Comparison of ENCODE assay signal across 23 cellular contexts in the genomic region with DNA sequence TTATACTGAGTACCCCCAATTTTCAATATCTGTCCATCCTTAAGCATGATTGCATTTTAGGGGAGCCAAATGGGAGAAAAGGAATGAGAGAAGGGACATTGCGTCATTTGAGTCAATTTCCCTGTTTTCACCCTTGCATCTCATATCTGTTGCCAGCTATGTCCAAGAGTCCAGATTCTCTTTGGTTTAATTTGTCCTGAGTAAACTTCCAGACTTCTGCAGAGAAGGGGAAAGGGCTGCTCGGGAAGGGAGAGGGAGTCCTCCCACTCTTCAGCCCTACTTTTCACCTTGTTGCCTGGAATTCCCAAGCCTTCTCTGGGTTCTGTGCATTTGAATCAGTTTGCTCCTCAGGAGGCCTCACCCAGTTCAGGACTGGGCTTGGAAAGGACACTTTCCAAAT.
"Had no signal": no experiment of that assay in that cellular context is flagged by ENCODE, and none has a peak within 500 bp of the region (broad histone marks: within the 10 kb centered on the region; RNA-seq: fewer than 3 reads in every experiment).

No MANE protein-coding gene starts in this region.

- DNase-seq: effector memory CD8-positive, alpha-beta T cell; esophagus squamous epithelium; foreskin fibroblast; glutamatergic neuron; immature natural killer cell; kidney; left cardiac atrium; left ventricle myocardium superior; mucosa of descending colon; naive thymus-derived CD8-positive, alpha-beta T cell; posterior cingulate gyrus; right cardiac atrium; spleen; stimulated activated CD4-positive, alpha-beta T cell treated with anti-CD3 and anti-CD28 coated beads, Interleukin-15, amount 100 ng/mL, for 24 hours; stimulated activated CD4-positive, alpha-beta T cell treated with anti-CD3 and anti-CD28 coated beads, Interleukin-1b, Interleukin-23, amount 100 ng/mL, for 48 hours; stimulated activated CD4-positive, alpha-beta T cell treated with anti-CD3 and anti-CD28 coated beads, Interleukin-4, amount 100 ng/mL, for 24 hours; upper lobe of right lung had no signal

- ATAC-seq: effector memory CD8-positive, alpha-beta T cell; gastroesophageal sphincter; left cardiac atrium; left ventricle myocardium superior; mucosa of descending colon; naive thymus-derived CD8-positive, alpha-beta T cell; right cardiac atrium; stimulated activated memory B cell treated with anti-CD40 and anti-IgM and Interleukin-4, amounts not matched to agents 10 μg/mL and 1 μg/mL and 100 μg/mL, for 72 hours; upper lobe of right lung had no signal

- H3K9me3 ChIP-seq: esophagus squamous epithelium, mucosa of descending colon, upper lobe of right lung, vagina had no signal

- H3K27ac ChIP-seq: esophagus squamous epithelium, gastroesophageal sphincter, spleen, tibial nerve, upper lobe of right lung, vagina had no signal

- H3K36me3 Mint-ChIP-seq: immature natural killer cell had no signal

- H3K36me3 ChIP-seq: esophagus squamous epithelium, gastroesophageal sphincter, spleen, tibial nerve, upper lobe of right lung, vagina had no signal

- H3K4me1 Mint-ChIP-seq: stimulated activated memory B cell treated with anti-CD40 and anti-IgM and Interleukin-4, amounts not matched to agents 10 μg/mL and 1 μg/mL and 100 μg/mL, for 72 hours had no signal

- H3K27ac Mint-ChIP-seq: dendritic cell treated with granulocyte-macrophage colony-stimulating factor and Interleukin-4, amounts not matched to agents 40 ng/mL and 50 ng/mL, for 4 days; effector memory CD8-positive, alpha-beta T cell; immature natural killer cell; stimulated activated memory B cell treated with anti-CD40 and anti-IgM and Interleukin-4, amounts not matched to agents 10 μg/mL and 1 μg/mL and 100 μg/mL, for 72 hours; stimulated activated naive CD8-positive, alpha-beta T cell treated with anti-CD3 and anti-CD28 coated beads, Interleukin-15, Interleukin-2, amounts not matched to agents 100 ng/mL and 50 ng/mL, for 24 hours had no signal

- H3K4me3 Mint-ChIP-seq: dendritic cell treated with granulocyte-macrophage colony-stimulating factor and Interleukin-4, amounts not matched to agents 40 ng/mL and 50 ng/mL, for 4 days; effector memory CD8-positive, alpha-beta T cell; immature natural killer cell; naive thymus-derived CD8-positive, alpha-beta T cell; stimulated activated memory B cell treated with anti-CD40 and anti-IgM and Interleukin-4, amounts not matched to agents 10 μg/mL and 1 μg/mL and 100 μg/mL, for 72 hours; stimulated activated naive CD8-positive, alpha-beta T cell treated with anti-CD3 and anti-CD28 coated beads, Interleukin-15, Interleukin-2, amounts not matched to agents 100 ng/mL and 50 ng/mL, for 24 hours had no signal

- H3K4me3 ChIP-seq: esophagus squamous epithelium, gastroesophageal sphincter, mucosa of descending colon, spleen, tibial nerve, upper lobe of right lung, vagina had no signal

- H3K27me3 ChIP-seq: tibial nerve, vagina had no signal

- H3K9me3 Mint-ChIP-seq: dendritic cell treated with granulocyte-macrophage colony-stimulating factor and Interleukin-4, amounts not matched to agents 40 ng/mL and 50 ng/mL, for 4 days; effector memory CD8-positive, alpha-beta T cell; immature natural killer cell; stimulated activated naive CD8-positive, alpha-beta T cell treated with anti-CD3 and anti-CD28 coated beads, Interleukin-15, Interleukin-2, amounts not matched to agents 100 ng/mL and 50 ng/mL, for 24 hours had no signal

- H3K4me1 ChIP-seq: esophagus squamous epithelium, gastroesophageal sphincter, spleen, upper lobe of right lung, vagina had no signal
